23 cellular contexts compared by ENCODE assay signal in the genomic region with DNA sequence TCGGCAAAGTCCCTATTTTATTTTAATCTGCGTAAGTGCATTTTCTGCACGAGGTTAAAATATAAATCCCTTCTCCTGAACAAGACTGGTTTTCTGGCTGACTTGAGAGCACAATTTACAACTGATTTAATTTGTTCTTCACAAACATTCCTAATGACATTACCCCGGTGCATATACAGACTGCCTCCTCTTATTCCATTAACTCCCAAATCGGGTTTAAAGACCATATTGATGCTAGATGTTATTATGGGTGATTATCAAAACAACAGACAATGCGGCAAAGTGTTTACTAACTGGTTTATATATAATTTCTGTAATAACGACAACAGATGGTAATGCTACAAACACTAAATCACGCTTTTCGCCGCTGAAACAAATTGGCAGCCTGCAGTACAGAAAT.
"Had no signal": no experiment of that assay in that cellular context is flagged by ENCODE, and none has a peak within 500 bp of the region (broad histone marks: within the 10 kb centered on the region; RNA-seq: fewer than 3 reads in every experiment).

No MANE protein-coding gene starts in this region.

- H3K4me1 ChIP-seq: Peyer's patch, SJCRH30 had no signal

- H3K27ac Mint-ChIP-seq: IgD-negative memory B cell, T-helper 17 cell had no signal

- H3K9ac ChIP-seq: KMS-11 had no signal

- ATAC-seq: K562, Right ventricle myocardium inferior, T-helper 17 cell had no signal

- H3K9me3 Mint-ChIP-seq: IgD-negative memory B cell had no signal

- H3K36me3 ChIP-seq: Peyer's patch, SJCRH30 had no signal

- H3K27ac ChIP-seq: HL-60, KMS-11, PC-9, Peyer's patch, SJCRH30, SK-N-MC had no signal

- H3K4me3 ChIP-seq: K562, PC-9, Peyer's patch, SJCRH30, SK-N-MC had no signal

- H2AFZ ChIP-seq: PC-9 had no signal

- H3K9me3 ChIP-seq: Peyer's patch, SJCRH30 had no signal

- H3K27me3 ChIP-seq: Peyer's patch, SJCRH30 had no signal

- DNase-seq: Kasumi-1, MM.1S, NCI-H1092 treated with DMSO at 0.1 percent for 48 hours, NCI-H146, NCI-H187 treated with DMSO at 0.1 percent for 48 hours, NCI-H2081, NCI-H2107, NCI-H345, NCI-H446 treated with DMSO at 0.1 percent for 48 hours, NCI-H510A treated with DMSO at 0.1 percent for 48 hours, NCI-H526, PC-9, Peyer's patch, SHP77 treated with DMSO at 0.1 percent for 48 hours, SJCRH30, T-helper 1 cell, T-helper 17 cell had no signal

- H3K4me1 Mint-ChIP-seq: IgD-negative memory B cell, T-helper 17 cell had no signal

- H3K4me3 Mint-ChIP-seq: IgD-negative memory B cell, T-helper 17 cell had no signal

- H3K4me2 ChIP-seq: KMS-11, PC-9 had no signal
